In the genomic region with DNA sequence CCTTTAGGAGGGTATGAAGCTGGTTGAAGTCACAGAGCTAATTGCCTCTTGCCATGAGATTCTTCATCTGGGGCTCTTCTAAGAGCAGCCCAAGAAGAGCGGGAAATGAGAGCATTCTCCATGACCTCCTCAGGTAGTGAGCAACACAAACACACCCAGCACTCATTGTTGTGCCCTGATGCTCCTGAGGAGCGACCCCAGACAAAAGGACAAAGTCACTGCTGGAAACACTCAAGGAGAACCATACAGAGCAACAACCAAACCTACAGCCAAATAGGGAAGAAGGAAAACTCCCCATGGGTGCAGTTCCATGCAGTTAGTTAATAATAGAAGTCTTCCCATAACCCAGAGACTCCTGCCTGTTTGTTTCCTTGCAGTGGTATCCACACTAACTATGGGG, we compare ENCODE assay signal across 19 cellular contexts.
A peak's percentile ranks its signal among the peaks of the same experiment; 100 is the strongest.
DNase-seq lines count a peak whose midpoint lies in the region; ATAC-seq, FAIRE-seq and TF ChIP-seq lines count a peak whose summit lies in the region.
"Had no signal": no experiment of that assay in that cellular context is flagged by ENCODE, and none has a peak within 500 bp of the region (broad histone marks: within the 10 kb centered on the region; RNA-seq: fewer than 3 reads in every experiment).

No MANE protein-coding gene starts in this region.

- no peak for FAIRE-seq in astrocyte (lab: Jason Lieb, UNC)
- no peak for FAIRE-seq in GM12891 (lab: Jason Lieb, UNC)
- FAIRE-seq: G401.6, GM19239 had no signal

- TF ChIP-seq POLR2A in GM12891 (IDR thresholded peaks at IDR 0.05; ENCODE audit: low read depth, low read length): no peak

- H3K4me2 ChIP-seq in astrocyte (ENCODE audit: low read length): no peak overlapping the region
- H3K4me2 ChIP-seq: BLaER1 had no signal

- intact Hi-C loops in Right ventricle myocardium superior (cut with DNase I): no loop called here

- peak overlapping the region; percentile 28 for H3K27ac Mint-ChIP-seq in astrocyte (ENCODE audit: unreplicated experiment)
- no peak overlapping the region for H3K27ac Mint-ChIP-seq in stimulated activated memory B cell treated with anti-CD40 and anti-IgM and Interleukin-4, amounts not matched to agents 10 μg/mL and 1 μg/mL and 100 μg/mL, for 72 hours
- H3K27ac Mint-ChIP-seq: B cell; CD8-positive, alpha-beta T cell; HFFc6 had no signal

- H3K4me3 Mint-ChIP-seq in astrocyte (ENCODE audit: unreplicated experiment): no peak overlapping the region
- H3K4me3 Mint-ChIP-seq in stimulated activated memory B cell treated with anti-CD40 and anti-IgM and Interleukin-4, amounts not matched to agents 10 μg/mL and 1 μg/mL and 100 μg/mL, for 72 hours: no peak overlapping the region
- H3K4me3 Mint-ChIP-seq: B cell; CD4-positive, CD25-positive, alpha-beta regulatory T cell; CD8-positive, alpha-beta T cell; HFFc6 had no signal

- H3K4me1 ChIP-seq in astrocyte (ENCODE audit: insufficient read depth, low read length): no peaks in the 10 kb centered on the region
- H3K4me1 ChIP-seq: BLaER1, Caco-2, HAP-1 had no signal

- H3K9ac ChIP-seq in astrocyte (ENCODE audit: low read length): no peak overlapping the region
- H3K9ac ChIP-seq: BLaER1 had no signal

- H3K4me1 Mint-ChIP-seq in astrocyte (ENCODE audit: low read depth, unreplicated experiment): peaks cover 10% of the 10 kb centered on the region
- no peaks in the 10 kb centered on the region for H3K4me1 Mint-ChIP-seq in stimulated activated memory B cell treated with anti-CD40 and anti-IgM and Interleukin-4, amounts not matched to agents 10 μg/mL and 1 μg/mL and 100 μg/mL, for 72 hours
- H3K4me1 Mint-ChIP-seq: B cell; CD4-positive, CD25-positive, alpha-beta regulatory T cell had no signal

- no peaks in the 10 kb centered on the region for H3K9me3 ChIP-seq in astrocyte (ENCODE audit: insufficient read depth, low read depth, low read length)
- H3K9me3 ChIP-seq: BLaER1, Caco-2, HAP-1 had no signal

- no peak for TF ChIP-seq CTCF in astrocyte (IDR thresholded peaks at IDR 0.05; ENCODE audit: insufficient read depth, low read depth, low read length)

- H4K20me1 ChIP-seq in astrocyte (ENCODE audit: insufficient read depth, low read length): no peaks in the 10 kb centered on the region
- H4K20me1 ChIP-seq: BLaER1 had no signal

- no peaks in the 10 kb centered on the region for H3K36me3 ChIP-seq in H7 (replicated peaks; ENCODE audit: control insufficient read depth, insufficient read depth, low read length)
- H3K36me3 ChIP-seq in astrocyte (ENCODE audit: insufficient read depth, low read length): no peaks in the 10 kb centered on the region
- H3K36me3 ChIP-seq: BLaER1, HAP-1 had no signal

- peak; percentile 16 for ATAC-seq in stimulated activated memory B cell treated with anti-CD40 and anti-IgM and Interleukin-4, amounts not matched to agents 10 μg/mL and 1 μg/mL and 100 μg/mL, for 72 hours
- ATAC-seq in Right ventricle myocardium superior (ENCODE audit: poor library complexity): no peak
- ATAC-seq: CD8-positive, alpha-beta T cell had no signal

- H3K27me3 Mint-ChIP-seq in astrocyte (ENCODE audit: low read depth, unreplicated experiment): no peaks in the 10 kb centered on the region
- no peaks in the 10 kb centered on the region for H3K27me3 Mint-ChIP-seq in stimulated activated memory B cell treated with anti-CD40 and anti-IgM and Interleukin-4, amounts not matched to agents 10 μg/mL and 1 μg/mL and 100 μg/mL, for 72 hours

- no peaks in the 10 kb centered on the region for H3K9me3 Mint-ChIP-seq in astrocyte (ENCODE audit: unreplicated experiment)
- H3K9me3 Mint-ChIP-seq in stimulated activated memory B cell treated with anti-CD40 and anti-IgM and Interleukin-4, amounts not matched to agents 10 μg/mL and 1 μg/mL and 100 μg/mL, for 72 hours: peaks cover 12% of the 10 kb centered on the region
- H3K9me3 Mint-ChIP-seq: CD8-positive, alpha-beta T cell; HFFc6 had no signal

- no peaks in the 10 kb centered on the region for H3K36me3 Mint-ChIP-seq in astrocyte (ENCODE audit: low read depth, unreplicated experiment)
- H3K36me3 Mint-ChIP-seq in stimulated activated memory B cell treated with anti-CD40 and anti-IgM and Interleukin-4, amounts not matched to agents 10 μg/mL and 1 μg/mL and 100 μg/mL, for 72 hours: no peaks in the 10 kb centered on the region
- H3K36me3 Mint-ChIP-seq: CD4-positive, CD25-positive, alpha-beta regulatory T cell; CD8-positive, alpha-beta T cell had no signal

- H2AFZ ChIP-seq in astrocyte (ENCODE audit: low read depth, low read length): no peak overlapping the region

- H3K79me2 ChIP-seq in astrocyte (ENCODE audit: insufficient read depth, low read length): no peaks in the 10 kb centered on the region

- no peak overlapping the region for H3K27ac ChIP-seq in astrocyte (ENCODE audit: low read depth, low read length)
- H3K27ac ChIP-seq: BLaER1, C4-2B had no signal

- H3K4me3 ChIP-seq in H7 (ENCODE audit: insufficient read depth, low read depth, low read length): no peak overlapping the region
- no peak overlapping the region for H3K4me3 ChIP-seq in astrocyte (ENCODE audit: insufficient read depth, low read depth, low read length)
- H3K4me3 ChIP-seq: BLaER1, HAP-1 had no signal

- no peaks in the 10 kb centered on the region for H3K27me3 ChIP-seq in H7 (ENCODE audit: control insufficient read depth, insufficient read depth, low read length)
- H3K27me3 ChIP-seq in astrocyte (ENCODE audit: insufficient read depth, low read length): no peaks in the 10 kb centered on the region
- H3K27me3 ChIP-seq: BLaER1 had no signal

- DNase-seq in H7 (peak; percentile 5), astrocyte (ENCODE audit: low read depth) (no peak), iPS-NIHi11 (ENCODE audit: low spot score) (peak; percentile 13), Right ventricle myocardium superior (no peak), GM12891 (ENCODE audit: insufficient read length, low spot score) (no peak)
- no peak for DNase-seq in activated naive CD4-positive, alpha-beta T cell (lab: John Stamatoyannopoulos, UW)
- DNase-seq: Caco-2; CD4-positive, CD25-positive, alpha-beta regulatory T cell; CD8-positive, alpha-beta T cell; DMS153; DND-41; HFFc6 had no signal

TF ChIP-seq in GM12891, 5 proteins besides CTCF, POLR2A, EP300 and RAD21:
- TF ChIP-seq PAX5 (IDR thresholded peaks at IDR 0.05; ENCODE audit: insufficient read depth, low read length, severe bottlenecking): no peak
- TF ChIP-seq POU2F2 (IDR thresholded peaks at IDR 0.05; ENCODE audit: low read depth, low read length): no peak
- no peak for TF ChIP-seq SPI1 (IDR thresholded peaks at IDR 0.05; ENCODE audit: low read depth, low read length)
- TF ChIP-seq POLR2AphosphoS5 (IDR thresholded peaks at IDR 0.05; ENCODE audit: low read depth, low read length): no peak
- TF ChIP-seq TAF1 (IDR thresholded peaks at IDR 0.05; ENCODE audit: low read depth, low read length): no peak
TF ChIP-seq in GM12891: peak in this region for 0.

Comparison
In these comparisons a context has a peak if more than half of its experiments do, and no peak if none do; other contexts are left out.
1. DNase-seq: peak in H7 (single experiment) and iPS-NIHi11 (single experiment); none in astrocyte (single experiment), Right ventricle myocardium superior (single experiment), activated naive CD4-positive, alpha-beta T cell (0 of 4) and GM12891 (single experiment).